Comparison of ENCODE assay signal across 8 cellular contexts in genomic region chrX:116009871-116010710, GRCh38.
DNase-seq lines count a peak whose midpoint lies in the region; ATAC-seq and TF ChIP-seq lines count a peak whose summit lies in the region.

No MANE protein-coding gene starts in this region.

- no peak overlapping the region for H3K4me3 ChIP-seq in BLaER1
- no peak overlapping the region for H3K4me3 ChIP-seq in ascending aorta
- H3K4me3 ChIP-seq in OCI-LY7 (ENCODE audit: low read depth, low read length, poor library complexity, severe bottlenecking) = no peak overlapping the region

- H3K9me2 ChIP-seq in OCI-LY7 (ENCODE audit: insufficient read depth, low read length) = no peaks in the 10 kb centered on the region

- DNase-seq in glutamatergic neuron = peak; percentile 24
- no peak for DNase-seq in NCI-H2227 (lab: John Stamatoyannopoulos, UW; ENCODE audit: unreplicated experiment)
- DNase-seq in ascending aorta (ENCODE audit: low spot score in 2 of 2) = no peak
- DNase-seq in OCI-LY7 (ENCODE audit: low spot score) = no peak
- no peak for DNase-seq in NCI-H446 (lab: John Stamatoyannopoulos, UW)

- H3K4me3 Mint-ChIP-seq in glutamatergic neuron (ENCODE audit: unreplicated experiment) = peak overlapping the region; percentile 55

- TF ChIP-seq CTCF in glutamatergic neuron (IDR thresholded peaks at IDR 0.05; ENCODE audit: partially characterized antibody, unreplicated experiment) (no peak), ascending aorta (IDR thresholded peaks at IDR 0.05) (no peak), OCI-LY7 (conservative IDR thresholded peaks at IDR 0.05; ENCODE audit: low read length) (no peak)

- CTCF ChIA-PET in OCI-LY7 (lab: Charles Lee; ENCODE audit: unreplicated experiment) = no interaction called here

- H4K20me1 ChIP-seq in BLaER1 (no peaks in the 10 kb centered on the region), OCI-LY7 (ENCODE audit: insufficient read depth, low read length) (no peaks in the 10 kb centered on the region)

- H3K36me3 ChIP-seq in BLaER1 (no peaks in the 10 kb centered on the region), ascending aorta (no peaks in the 10 kb centered on the region), OCI-LY7 (ENCODE audit: insufficient read depth, low read length) (no peaks in the 10 kb centered on the region)

- peaks cover 2% of the 10 kb centered on the region for H3K9me3 Mint-ChIP-seq in glutamatergic neuron (ENCODE audit: unreplicated experiment)

- no peak overlapping the region for H2AFZ ChIP-seq in OCI-LY7 (ENCODE audit: low read length)

- no peak overlapping the region for H3K9ac ChIP-seq in BLaER1

- no TSS peak for BruUV-seq in OCI-LY7 (replicated peaks; lab: Mats Ljungman, UMichigan)

- no peaks in the 10 kb centered on the region for H3K27me3 Mint-ChIP-seq in glutamatergic neuron (ENCODE audit: unreplicated experiment)

- peaks cover 6% of the 10 kb centered on the region for H3K36me3 Mint-ChIP-seq in glutamatergic neuron (ENCODE audit: unreplicated experiment)

- H3K27ac Mint-ChIP-seq in glutamatergic neuron (ENCODE audit: unreplicated experiment) = no peak overlapping the region

- peaks cover 19% of the 10 kb centered on the region for H3K9me3 ChIP-seq in BLaER1
- no peaks in the 10 kb centered on the region for H3K9me3 ChIP-seq in ascending aorta
- no peaks in the 10 kb centered on the region for H3K9me3 ChIP-seq in OCI-LY7 (ENCODE audit: low read length)

- ATAC-seq in GM19438 (IDR thresholded peaks at IDR 0.05; ENCODE audit: low read depth, unreplicated experiment) (peak; percentile 78), HG03280 (IDR thresholded peaks at IDR 0.05; ENCODE audit: unreplicated experiment) (peak; percentile 79)

- peak overlapping the region; percentile 3; the same call in 1 of the 2 replicates for H3K4me2 ChIP-seq in BLaER1
- H3K4me2 ChIP-seq in OCI-LY7 (ENCODE audit: low read length) = no peak overlapping the region

- peaks cover 73% of the 10 kb centered on the region for H3K27me3 ChIP-seq in BLaER1
- no peaks in the 10 kb centered on the region for H3K27me3 ChIP-seq in ascending aorta

- peaks cover 7% of the 10 kb centered on the region for H3K4me1 Mint-ChIP-seq in glutamatergic neuron (ENCODE audit: low read depth, unreplicated experiment)

- H3K27ac ChIP-seq in BLaER1 = no peak overlapping the region
- no peak overlapping the region for H3K27ac ChIP-seq in ascending aorta
- H3K27ac ChIP-seq in OCI-LY7 (ENCODE audit: low read depth, low read length, poor library complexity, severe bottlenecking) = no peak overlapping the region

- intact Hi-C loops in ascending aorta (cut with DNase I) = no loop called here
- intact Hi-C loops in OCI-LY7 (cut with micrococcal nuclease; ENCODE audit: unreplicated experiment) = no loop called here

- POLR2A ChIA-PET in OCI-LY7 (lab: Charles Lee) = interaction anchor here (0.7 kb wide), 1 partner anchor 1097 kb away, joined by 3 read pairs; no protein-coding TSS in a partner anchor

- H3K79me2 ChIP-seq in OCI-LY7 (ENCODE audit: insufficient read depth, low read depth, low read length) = no peaks in the 10 kb centered on the region

- H3K4me1 ChIP-seq in BLaER1 (peaks cover 14% of the 10 kb centered on the region; the same call in 1 of the 2 replicates), ascending aorta (no peaks in the 10 kb centered on the region), OCI-LY7 (ENCODE audit: insufficient read depth, low read length, poor library complexity, severe bottlenecking) (no peaks in the 10 kb centered on the region)
